10 cellular contexts compared by ENCODE assay signal in genomic region chr17:38353668-38354067, GRCh38. TPM values are rescaled to one million over a fixed set of nuclear protein-coding genes. Genes with fewer than 3 reads are reported as not detected.
DNase-seq lines count a peak whose midpoint lies in the region; ATAC-seq and TF ChIP-seq lines count a peak whose summit lies in the region.
"Had no signal": no experiment of that assay in that cellular context is flagged by ENCODE, and none has a peak within 500 bp of the region (broad histone marks: within the 10 kb centered on the region; RNA-seq: fewer than 3 reads in every experiment).

No MANE protein-coding gene starts in this region.

- no peaks in the 10 kb centered on the region for H3K9me3 Mint-ChIP-seq in naive B cell

- intact Hi-C loops in HCT116 (cut with micrococcal nuclease) = loop anchor here (10.0 kb wide), 1 partner anchor 131 kb away; no protein-coding TSS in a partner anchor

- H3K36me3 ChIP-seq in ACC112 (ENCODE audit: insufficient read depth, low read length) = no peaks in the 10 kb centered on the region
- H3K36me3 ChIP-seq in HCT116 (ENCODE audit: control insufficient read depth in 1 of 2, insufficient read depth in 2 of 2, low read length in 2 of 2) = no peaks in the 10 kb centered on the region

- H4K20me1 ChIP-seq in HCT116 (ENCODE audit: insufficient read depth) = 0 out of 2 replicates have a peak, but pooled peaks cover 3% of the 10 kb centered on the region

- no peak overlapping the region for H3K9ac ChIP-seq in HCT116 (ENCODE audit: low read length)

- DNase-seq in HCT116 (ENCODE audit: low read depth, low spot score) (no peak), astrocyte of the cerebellum (ENCODE audit: low read depth) (no peak), naive B cell (no peak), NCI-H2107 treated with DMSO at 0.1 percent for 48 hours (lab: John Stamatoyannopoulos, UW; ENCODE audit: unreplicated experiment) (no peak), AG08396 (ENCODE audit: low spot score) (no peak)
- DNase-seq in stimulated activated CD4-positive, alpha-beta T cell treated with anti-CD3 and anti-CD28 coated beads, Interleukin-4, amount 100 ng/mL, for 1 hour = no peak
- DNase-seq: kidney glomerular epithelial cell, NCI-H187 treated with DMSO at 0.1 percent for 48 hours had no signal

- RAD21 ChIA-PET in HCT116 (lab: Charles Lee; ENCODE audit: low non-redundant PET in 1 of 2, low total read pairs in 2 of 2, uncharacterized antibody in 2 of 2, unreplicated experiment in 2 of 2) = no interaction called here

- H3K4me2 ChIP-seq in HCT116 (ENCODE audit: low read length) = peak overlapping the region; percentile 73

- peaks cover 50% of the 10 kb centered on the region for H3K79me2 ChIP-seq in ACC112 (ENCODE audit: control insufficient read depth, insufficient read depth, low read length, unreplicated experiment)
- H3K79me2 ChIP-seq in HCT116 (ENCODE audit: insufficient read depth, low read length) = peaks cover 55% of the 10 kb centered on the region

- in situ Hi-C loops in astrocyte of the cerebellum (cut with HindIII; ENCODE audit: low sequenced_read_pairs) = no loop called here

- H3K4me3 ChIP-seq in ACC112 (ENCODE audit: low read depth, low read length) = peak overlapping the region; percentile 83
- H3K4me3 ChIP-seq in HCT116 (replicated peaks in 1 of 2; ENCODE audit: low read depth in 1 of 2, low read length in 2 of 2) = no peak overlapping the region
- peak overlapping the region; percentile 70 for H3K4me3 ChIP-seq in astrocyte of the cerebellum (ENCODE audit: low read depth, low read length)

- H3K36me3 Mint-ChIP-seq in naive B cell = no peaks in the 10 kb centered on the region

- ATAC-seq in HCT116 (no peak), naive B cell (ENCODE audit: low read depth in 2 of 2) (no peak), GM21381 (IDR thresholded peaks at IDR 0.05; ENCODE audit: unreplicated experiment) (no peak)

- no peak for TF ChIP-seq CTCF in HCT116 (IDR thresholded peaks at IDR 0.05 in 2 of 3, conservative IDR thresholded peaks at IDR 0.05 in 1 of 3; ENCODE audit: borderline replicate concordance in 1 of 3, insufficient read depth in 1 of 3, low read depth in 2 of 3, low read length in 2 of 3)
- TF ChIP-seq CTCF in astrocyte of the cerebellum (IDR thresholded peaks at IDR 0.05; ENCODE audit: low read depth, low read length, missing control alignments) = no peak

- no peaks in the 10 kb centered on the region for H3K27me3 Mint-ChIP-seq in naive B cell

- no peak for TF ChIP-seq RAD21 in HCT116 (IDR thresholded peaks at IDR 0.05; ENCODE audit: low read depth)

- H3K27ac ChIP-seq in ACC112 (ENCODE audit: low read depth, low read length) = no peak overlapping the region
- H3K27ac ChIP-seq in HCT116 (ENCODE audit: low read depth, low read length) = no peak overlapping the region

- H2AFZ ChIP-seq in ACC112 (ENCODE audit: low read length, unreplicated experiment) (no peak overlapping the region), HCT116 (ENCODE audit: low read depth, low read length, poor library complexity, severe bottlenecking) (no peak overlapping the region)

- peaks cover 32 to 58% (median 51%) of the 10 kb centered on the region in 3 donors for H3K4me1 Mint-ChIP-seq in naive B cell

- H3K4me1 ChIP-seq in ACC112 (ENCODE audit: control insufficient read depth, insufficient read depth, low read length, unreplicated experiment) = peaks cover 15% of the 10 kb centered on the region
- peaks cover 4 to 32% of the 10 kb centered on the region in 2 experiments; a peak in 3 of 4 replicates for H3K4me1 ChIP-seq in HCT116 (ENCODE audit: control insufficient read depth in 1 of 2, insufficient read depth in 2 of 2, low read length in 2 of 2)

- POLR2A ChIA-PET in HCT116 (lab: Charles Lee) = no interaction called here

- no TSS peak for BruUV-seq in HCT116 (replicated peaks; lab: Mats Ljungman, UMichigan)

- CTCF ChIA-PET in HCT116 (lab: Charles Lee) = no interaction called here

- no peak for TF ChIP-seq POLR2A in HCT116 (IDR thresholded peaks at IDR 0.05; ENCODE audit: borderline replicate concordance, extremely low read depth, insufficient read depth, insufficient read length)

- peak overlapping the region in 7 of 8 donors; percentile 82 to 93 (median 90) for H3K4me3 Mint-ChIP-seq in naive B cell

- H3K27me3 ChIP-seq in ACC112 (ENCODE audit: insufficient read depth, low read length) (no peaks in the 10 kb centered on the region), HCT116 (ENCODE audit: insufficient read depth, low read length) (no peaks in the 10 kb centered on the region)

- no peak overlapping the region for H3K27ac Mint-ChIP-seq in naive B cell

- no peaks in the 10 kb centered on the region for H3K9me3 ChIP-seq in HCT116 (ENCODE audit: control insufficient read depth in 1 of 2, insufficient read depth in 1 of 2, low read depth in 1 of 2, low read length in 2 of 2)

- no peaks in the 10 kb centered on the region for H3K9me2 ChIP-seq in HCT116 (ENCODE audit: insufficient read depth)

TF ChIP-seq in HCT116, 20 proteins besides CTCF, POLR2A, EP300 and RAD21:
- TF ChIP-seq SP1 (IDR thresholded peaks at IDR 0.05; ENCODE audit: low read depth) (no peak), EGR1 (IDR thresholded peaks at IDR 0.05; ENCODE audit: low read depth) (no peak), ZNF274 (IDR thresholded peaks at IDR 0.05; ENCODE audit: low read depth, low read length) (no peak), CBX3 (IDR thresholded peaks at IDR 0.05; ENCODE audit: low read depth) (no peak), ZBTB33 (IDR thresholded peaks at IDR 0.05; ENCODE audit: extremely low read depth, insufficient replicate concordance, low read length) (no peak), FOSL1 (IDR thresholded peaks at IDR 0.05; ENCODE audit: low read depth) (no peak), ATF3 (IDR thresholded peaks at IDR 0.05) (no peak), JUND (IDR thresholded peaks at IDR 0.05) (no peak), EZH2 (IDR thresholded peaks at IDR 0.05) (no peak), POLR2AphosphoS5 (IDR thresholded peaks at IDR 0.05; ENCODE audit: low read depth, low read length) (no peak), REST (IDR thresholded peaks at IDR 0.05; ENCODE audit: low read depth) (no peak), CEBPB (IDR thresholded peaks at IDR 0.05; ENCODE audit: low read depth) (no peak), ELF1 (IDR thresholded peaks at IDR 0.05; ENCODE audit: borderline replicate concordance, low read depth) (no peak), TCF7L2 (IDR thresholded peaks at IDR 0.05; ENCODE audit: borderline replicate concordance, extremely low read depth, insufficient read depth, insufficient read length) (no peak), SRF (IDR thresholded peaks at IDR 0.05; ENCODE audit: low read depth) (no peak), ZFX (IDR thresholded peaks at IDR 0.05) (no peak), SIN3A (IDR thresholded peaks at IDR 0.05; ENCODE audit: low read depth) (no peak), EZH2phosphoT487 (IDR thresholded peaks at IDR 0.05; ENCODE audit: borderline replicate concordance) (no peak)

RNA-seq across cellular contexts. Expression of gene SOCS7, which starts 2.0 kb away (rescaled TPM):
- total RNA-seq in HCT116 (2021; ENCODE audit: unreplicated experiment) = 49.9 TPM
- 39.1 and 43.2 TPM in 2 replicates for polyA plus RNA-seq in HCT116 (2012)
- polyA plus RNA-seq in naive B cell (ENCODE audit: low read depth in 6 of 6) = 1 to 10 TPM in 1 of 6 donors, under 1 TPM in 5; 0.10 to 1.1 (median 0.47) TPM

RNA-seq across cellular contexts. Expression of gene GPR179, which starts 9.9 kb away (rescaled TPM):
- total RNA-seq in HCT116 (2021; ENCODE audit: unreplicated experiment) = 0.17 TPM
- polyA plus RNA-seq in HCT116 (2012) = 0.12 and 0.17 TPM in 2 replicates
- not detected for polyA plus RNA-seq in naive B cell (ENCODE audit: low read depth in 6 of 6)

RNA-seq across cellular contexts. Expression of gene MRPL45, which starts 56.7 kb away (rescaled TPM):
- 76.1 TPM for total RNA-seq in HCT116 (2021; ENCODE audit: unreplicated experiment)
- 45.1 and 66.9 TPM in 2 replicates for polyA plus RNA-seq in HCT116 (2012)
- 10 to 100 TPM; 19.8 to 26.8 (median 24.4) TPM for polyA plus RNA-seq in naive B cell (ENCODE audit: low read depth in 6 of 6)

Comparison
In these comparisons a context has a peak if more than half of its experiments do, and no peak if none do; other contexts are left out.
1. H3K4me3 ChIP-seq: peak in ACC112 (single experiment) and astrocyte of the cerebellum (single experiment); none in HCT116 (0 of 2).